8 cellular contexts compared by ENCODE assay signal in the genomic region with DNA sequence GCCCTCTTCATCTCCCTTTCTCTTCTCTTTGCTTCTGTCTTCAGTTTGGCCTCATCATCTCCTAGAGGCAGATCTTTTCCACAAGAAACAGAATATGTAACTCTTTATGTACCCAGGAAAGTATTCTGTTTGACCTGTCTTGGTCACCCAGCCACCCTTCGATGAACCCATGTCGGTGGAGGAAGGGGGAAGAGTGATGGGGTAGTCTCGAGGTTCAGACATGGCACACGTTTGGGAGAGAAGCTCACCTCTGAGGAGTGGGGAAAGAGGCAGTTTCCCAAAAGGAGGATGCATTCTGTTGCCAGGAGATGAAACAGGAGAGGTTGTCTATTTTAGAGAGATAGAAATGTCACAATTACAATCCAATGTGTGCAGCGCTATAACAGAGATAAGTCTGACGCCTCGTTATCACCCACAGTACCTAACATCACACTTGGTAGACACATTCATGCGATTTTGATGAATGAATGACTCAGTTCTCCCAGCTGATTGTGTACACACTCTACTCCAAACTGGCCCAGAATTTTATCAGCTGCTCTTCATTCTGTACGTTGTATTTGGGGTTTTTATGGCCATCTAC. TPM values are rescaled to one million over a fixed set of nuclear protein-coding genes. Genes with fewer than 3 reads are reported as not detected.
A peak's percentile ranks its signal among the peaks of the same experiment; 100 is the strongest.
DNase-seq lines count a peak whose midpoint lies in the region; ATAC-seq lines count a peak whose summit lies in the region.

No MANE protein-coding gene starts in this region.

- peaks cover 16% of the 10 kb centered on the region for H3K4me1 Mint-ChIP-seq in activated T-cell treated with anti-CD3 and anti-CD28 coated beads, Interleukin-2, amount 50 U/mL, for 24 hours (ENCODE audit: low read depth)
- H3K4me1 Mint-ChIP-seq in activated naive CD8-positive, alpha-beta T cell treated with anti-CD3 and anti-CD28 coated beads, Interleukin-2, amount 50 U/mL, for 24 hours: peaks cover 29% of the 10 kb centered on the region
- H3K4me1 Mint-ChIP-seq in immature natural killer cell: peaks cover 34 to 51% of the 10 kb centered on the region in 2 donors

- H3K4me3 Mint-ChIP-seq in activated T-cell treated with anti-CD3 and anti-CD28 coated beads, Interleukin-2, amount 50 U/mL, for 24 hours: peak overlapping the region; percentile 60
- H3K4me3 Mint-ChIP-seq in activated naive CD8-positive, alpha-beta T cell treated with anti-CD3 and anti-CD28 coated beads, Interleukin-2, amount 50 U/mL, for 24 hours: peak overlapping the region; percentile 67
- H3K4me3 Mint-ChIP-seq in immature natural killer cell: peak overlapping the region; percentile 81 to 88 (median 84)

- no peaks in the 10 kb centered on the region for H3K9me3 Mint-ChIP-seq in activated T-cell treated with anti-CD3 and anti-CD28 coated beads, Interleukin-2, amount 50 U/mL, for 24 hours
- no peaks in the 10 kb centered on the region for H3K9me3 Mint-ChIP-seq in activated naive CD8-positive, alpha-beta T cell treated with anti-CD3 and anti-CD28 coated beads, Interleukin-2, amount 50 U/mL, for 24 hours
- peaks cover 0 to under 1% (median 0%) of the 10 kb centered on the region in 6 donors for H3K9me3 Mint-ChIP-seq in immature natural killer cell

- H3K27ac Mint-ChIP-seq in activated T-cell treated with anti-CD3 and anti-CD28 coated beads, Interleukin-2, amount 50 U/mL, for 24 hours: peak overlapping the region; percentile 65
- H3K27ac Mint-ChIP-seq in activated naive CD8-positive, alpha-beta T cell treated with anti-CD3 and anti-CD28 coated beads, Interleukin-2, amount 50 U/mL, for 24 hours: peak overlapping the region; percentile 54
- peak overlapping the region; percentile 26 to 93 (median 82) for H3K27ac Mint-ChIP-seq in immature natural killer cell

- ATAC-seq in activated naive CD8-positive, alpha-beta T cell treated with anti-CD3 and anti-CD28 coated beads, Interleukin-2, amount 50 U/mL, for 24 hours: peak; percentile 71

- peaks cover 32% of the 10 kb centered on the region for H3K27me3 Mint-ChIP-seq in activated T-cell treated with anti-CD3 and anti-CD28 coated beads, Interleukin-2, amount 50 U/mL, for 24 hours
- H3K27me3 Mint-ChIP-seq in activated naive CD8-positive, alpha-beta T cell treated with anti-CD3 and anti-CD28 coated beads, Interleukin-2, amount 50 U/mL, for 24 hours: peaks cover 22% of the 10 kb centered on the region
- H3K27me3 Mint-ChIP-seq in immature natural killer cell (ENCODE audit: low read depth in 3 of 3): peaks cover 0 to 7% (median 0%) of the 10 kb centered on the region in 3 donors

- DNase-seq in activated T-cell treated with anti-CD3 and anti-CD28 coated beads, Interleukin-2, amount 50 U/mL, for 24 hours: no peak
- DNase-seq in activated T-cell treated with anti-CD3 and anti-CD28 coated beads for 4 hours (no peak), immature natural killer cell (peak in 1 of 3 donors; percentile 62), substantia nigra (lab: John Stamatoyannopoulos, UW) (peak in 2 of 49 donors; percentile 3 to 34), RPMI8226 (no peak), AG08395 (ENCODE audit: low spot score) (no peak), kidney glomerular epithelial cell (lab: John Stamatoyannopoulos, UW) (no peak)
- no peak for DNase-seq in activated naive CD8-positive, alpha-beta T cell treated with anti-CD3 and anti-CD28 coated beads, Interleukin-2, amount 50 U/mL, for 24 hours

- H3K27ac ChIP-seq in substantia nigra (ENCODE audit: low read depth, low read length, poor library complexity, severe bottlenecking): peak overlapping the region; percentile 78

- H3K36me3 Mint-ChIP-seq in activated T-cell treated with anti-CD3 and anti-CD28 coated beads, Interleukin-2, amount 50 U/mL, for 24 hours (ENCODE audit: low read depth): peaks cover 3% of the 10 kb centered on the region
- H3K36me3 Mint-ChIP-seq in activated naive CD8-positive, alpha-beta T cell treated with anti-CD3 and anti-CD28 coated beads, Interleukin-2, amount 50 U/mL, for 24 hours (ENCODE audit: low read depth): peaks cover 5% of the 10 kb centered on the region
- no peaks in the 10 kb centered on the region for H3K36me3 Mint-ChIP-seq in immature natural killer cell

RNA-seq across cellular contexts. Expression of gene CCDC50, which starts 0.7 kb away (rescaled TPM):
- 10 to 100 TPM; 11.1 to 19.8 (median 15.9) TPM for polyA plus RNA-seq in immature natural killer cell

RNA-seq across cellular contexts. Expression of gene UTS2B, which starts 1.9 kb away (rescaled TPM):
- not detected for polyA plus RNA-seq in immature natural killer cell
